24 cellular contexts compared by ENCODE assay signal in the genomic region with DNA sequence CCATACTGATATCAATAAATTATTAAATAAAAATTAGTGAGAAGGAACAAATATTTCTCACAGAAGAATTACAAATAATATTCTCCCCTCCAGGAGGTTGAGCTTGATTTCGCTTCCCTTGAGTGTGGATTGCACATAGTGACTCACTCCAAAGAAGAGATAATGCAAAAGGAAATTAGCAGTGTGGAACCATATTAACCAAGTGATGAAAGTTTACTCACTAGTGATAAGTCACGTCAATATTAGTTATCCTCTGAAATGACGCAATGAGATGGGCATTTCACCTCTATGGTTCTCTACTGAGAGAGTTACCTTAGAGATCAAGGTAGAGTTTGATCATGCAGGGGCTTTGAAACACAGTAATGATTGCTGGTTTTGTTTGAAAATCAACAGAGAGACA.
DNase-seq lines count a peak whose midpoint lies in the region; ATAC-seq, FAIRE-seq and TF ChIP-seq lines count a peak whose summit lies in the region.
"Had no signal": no experiment of that assay in that cellular context is flagged by ENCODE, and none has a peak within 500 bp of the region (broad histone marks: within the 10 kb centered on the region; RNA-seq: fewer than 3 reads in every experiment).

No MANE protein-coding gene starts in this region.

- in situ Hi-C loops in HepG2 (cut with HindIII; ENCODE audit: extremely low pct_ligation_motif_present, low pct_unique_long_range_greater_than_20kb) = no loop called here

- WGBS in HepG2 (ENCODE audit: low lambda C conversion rate) = under 1% methylated on average over 3 of the region's 3 CpGs
- 76 to 86% (median 80%) methylated on average over 3 of the region's 3 CpGs for WGBS in adrenal gland, 4 donors

- TF ChIP-seq POLR2A in endothelial cell of umbilical vein (IDR thresholded peaks at IDR 0.05; ENCODE audit: low read depth, low read length) (no peak), HepG2 (IDR thresholded peaks at IDR 0.05; ENCODE audit: insufficient read depth in 1 of 2, low read depth in 2 of 2, low read length in 2 of 2) (no peak), adrenal gland (IDR thresholded peaks at IDR 0.05) (no peak)

- H3K4me3 ChIP-seq in endothelial cell of umbilical vein (replicated peaks in 1 of 3; ENCODE audit: insufficient read depth in 1 of 3, low read depth in 1 of 3, low read length in 3 of 3) (no peak overlapping the region), HepG2 (replicated peaks in 1 of 3; ENCODE audit: insufficient read depth in 1 of 3, low read depth in 2 of 3, low read length in 3 of 3) (no peak overlapping the region), adrenal gland (no peak overlapping the region)
- H3K4me3 ChIP-seq: PC-9 had no signal

- BruUV-seq in endothelial cell of umbilical vein (replicated peaks; lab: Mats Ljungman, UMichigan) = no TSS peak
- BruUV-seq in HepG2 (replicated peaks; lab: Mats Ljungman, UMichigan) = no TSS peak

- H2AFZ ChIP-seq in endothelial cell of umbilical vein (ENCODE audit: low read depth, low read length) (no peak overlapping the region), HepG2 (ENCODE audit: low read length) (no peak overlapping the region)
- H2AFZ ChIP-seq: PC-9 had no signal

- H3K4me1 ChIP-seq in endothelial cell of umbilical vein (ENCODE audit: control insufficient read depth, extremely low read depth, insufficient read depth, low read length) (no peaks in the 10 kb centered on the region), HepG2 (ENCODE audit: insufficient read depth, low read length) (no peaks in the 10 kb centered on the region), adrenal gland (replicated peaks in 1 of 2) (no peaks in the 10 kb centered on the region)

- H3K9me3 ChIP-seq in endothelial cell of umbilical vein (replicated peaks; ENCODE audit: control insufficient read depth, insufficient read depth, low read length) (no peaks in the 10 kb centered on the region), HepG2 (ENCODE audit: low read length) (0 out of 2 replicates have a peak, but pooled peaks cover 5% of the 10 kb centered on the region), adrenal gland (replicated peaks in 1 of 3) (no peaks in the 10 kb centered on the region)

- POLR2A ChIA-PET in RWPE1 (lab: Yijun Ruan, JAX; ENCODE audit: low non-redundant PET) = no interaction called here
- POLR2A ChIA-PET in endothelial cell of umbilical vein (lab: Charles Lee) = no interaction called here
- POLR2A ChIA-PET in HepG2 (lab: Yijun Ruan, JAX) = no interaction called here

- H3K27ac ChIP-seq in RWPE1 (no peak overlapping the region), endothelial cell of umbilical vein (ENCODE audit: insufficient read depth, low read depth, low read length) (no peak overlapping the region), HepG2 (ENCODE audit: extremely low read length, insufficient read depth, low read length) (no peak overlapping the region), adrenal gland (no peak overlapping the region)
- H3K27ac ChIP-seq: C4-2B, KMS-11, PC-9 had no signal

- FAIRE-seq in endothelial cell of umbilical vein (lab: Jason Lieb, UNC) = no peak
- FAIRE-seq in HepG2 (lab: Jason Lieb, UNC) = no peak
- FAIRE-seq: H1 had no signal

- H3K27me3 ChIP-seq in endothelial cell of umbilical vein (ENCODE audit: control insufficient read depth in 2 of 2, insufficient read depth in 2 of 2, low read length in 2 of 2) (no peaks in the 10 kb centered on the region), HepG2 (ENCODE audit: control insufficient read depth in 1 of 2, insufficient read depth in 2 of 2, low read length in 2 of 2) (no peaks in the 10 kb centered on the region; a peak in 1 of 5 replicates), adrenal gland (no peaks in the 10 kb centered on the region)

- CTCF ChIA-PET in RWPE1 (lab: Yijun Ruan, JAX) = no interaction called here
- CTCF ChIA-PET in endothelial cell of umbilical vein (lab: Charles Lee) = interaction anchor here (1.9 kb wide), 1 partner anchor 61 kb away, joined by 6 read pairs; no protein-coding TSS in a partner anchor
- CTCF ChIA-PET in HepG2 (lab: Yijun Ruan, JAX; ENCODE audit: low intra/inter-chr PET ratio, low total read pairs) = no interaction called here

- intact Hi-C loops in endothelial cell of umbilical vein (cut with micrococcal nuclease) (no loop called here), HepG2 (cut with micrococcal nuclease; ENCODE audit: unreplicated experiment) (no loop called here), adrenal gland (cut with DNase I) (no loop called here)

- H3K4me2 ChIP-seq in endothelial cell of umbilical vein (ENCODE audit: insufficient read depth, low read length) (no peak overlapping the region), HepG2 (ENCODE audit: low read depth, low read length) (no peak overlapping the region)
- H3K4me2 ChIP-seq: KMS-11, PC-9, SK-N-SH had no signal

- no peaks in the 10 kb centered on the region for H3K9me1 ChIP-seq in endothelial cell of umbilical vein (replicated peaks; ENCODE audit: control insufficient read depth, extremely low read depth, insufficient read depth, low read length)

- TF ChIP-seq RAD21 in HepG2 (CRISPR knock-in tag; IDR thresholded peaks at IDR 0.05) = no peak

- H3K9ac ChIP-seq in endothelial cell of umbilical vein (replicated peaks; ENCODE audit: extremely low read depth, insufficient read depth, low read length) (no peak overlapping the region), HepG2 (ENCODE audit: insufficient read depth, low read depth, low read length) (no peak overlapping the region)
- H3K9ac ChIP-seq: KMS-11, SK-N-SH had no signal

- H3K36me3 ChIP-seq in endothelial cell of umbilical vein (ENCODE audit: control insufficient read depth in 2 of 2, extremely low read depth in 1 of 2, insufficient read depth in 2 of 2, low read length in 2 of 2) (no peaks in the 10 kb centered on the region), HepG2 (replicated peaks in 1 of 2; ENCODE audit: control insufficient read depth in 1 of 2, insufficient read depth in 2 of 2, low read length in 2 of 2) (no peaks in the 10 kb centered on the region), adrenal gland (replicated peaks in 1 of 2) (no peaks in the 10 kb centered on the region)

- H4K20me1 ChIP-seq in endothelial cell of umbilical vein (replicated peaks; ENCODE audit: control insufficient read depth, extremely low read depth, insufficient read depth, low read length) = no peaks in the 10 kb centered on the region
- no peaks in the 10 kb centered on the region for H4K20me1 ChIP-seq in HepG2 (ENCODE audit: insufficient read depth, low read length)

- dilution Hi-C loops in endothelial cell of umbilical vein (cut with MboI; ENCODE audit: extremely low pct_ligation_motif_present, low sequenced_read_pairs) = no loop called here

- TF ChIP-seq EP300 in HepG2 (IDR thresholded peaks at IDR 0.05; ENCODE audit: low read depth in 2 of 2, low read length in 2 of 2) = no peak
- no peak for TF ChIP-seq EP300 in HepG2 (CRISPR knock-in tag; IDR thresholded peaks at IDR 0.05; ENCODE audit: borderline replicate concordance)

- no peak for TF ChIP-seq CTCF in RWPE1 (conservative IDR thresholded peaks at IDR 0.05; ENCODE audit: low read depth)
- no peak for TF ChIP-seq CTCF in endothelial cell of umbilical vein (IDR thresholded peaks at IDR 0.05; ENCODE audit: extremely low read depth in 1 of 2, insufficient read depth in 1 of 2, low read depth in 1 of 2, low read length in 2 of 2)
- TF ChIP-seq CTCF in HepG2 (CRISPR knock-in tag; IDR thresholded peaks at IDR 0.05) = no peak
- TF ChIP-seq CTCF in adrenal gland (IDR thresholded peaks at IDR 0.05) = no peak

- no peaks in the 10 kb centered on the region for H3K79me2 ChIP-seq in endothelial cell of umbilical vein (ENCODE audit: control insufficient read depth, insufficient read depth, low read length)
- H3K79me2 ChIP-seq in HepG2 (ENCODE audit: insufficient read depth, low read length) = no peaks in the 10 kb centered on the region

- peak; percentile 15 for DNase-seq in HS-5 (ENCODE audit: low read depth)
- DNase-seq in RWPE1 (ENCODE audit: low spot score) = peak; percentile 8
- no peak for DNase-seq in endothelial cell of umbilical vein (ENCODE audit: low read depth, low spot score)
- no peak for DNase-seq in HepG2 (ENCODE audit: low spot score)
- no peak for DNase-seq in COR-L47 (lab: John Stamatoyannopoulos, UW)
- no peak for DNase-seq in adrenal gland
- DNase-seq: ACHN, AML-193, DMS 273 treated with DMSO at 0.1 percent for 48 hours, DND-41, GF-D8, NCI-H1436, NCI-H2029, NCI-H345, NCI-H524 treated with DMSO at 0.1 percent for 48 hours, PC-9, Right ventricle myocardium superior, SK-N-SH, T-cell had no signal

- no peak for ATAC-seq in HepG2
- no peak for ATAC-seq in GM21717 (IDR thresholded peaks at IDR 0.05; ENCODE audit: unreplicated experiment)
- no peak for ATAC-seq in GM21529 (IDR thresholded peaks at IDR 0.05; ENCODE audit: unreplicated experiment)
- ATAC-seq: T-cell had no signal

TF ChIP-seq in endothelial cell of umbilical vein, 7 proteins besides CTCF, POLR2A, EP300 and RAD21 (continues in another document):
- TF ChIP-seq JUN (IDR thresholded peaks at IDR 0.05; ENCODE audit: borderline replicate concordance, insufficient read depth, insufficient read length, low read depth) = no peak
- TF ChIP-seq, protein P1, sequence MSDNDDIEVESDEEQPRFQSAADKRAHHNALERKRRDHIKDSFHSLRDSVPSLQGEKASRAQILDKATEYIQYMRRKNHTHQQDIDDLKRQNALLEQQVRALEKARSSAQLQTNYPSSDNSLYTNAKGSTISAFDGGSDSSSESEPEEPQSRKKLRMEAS (IDR thresholded peaks at IDR 0.05; ENCODE audit: insufficient read depth, insufficient read length) = no peak
- TF ChIP-seq MYC (IDR thresholded peaks at IDR 0.05; ENCODE audit: low read depth, low read length) = no peak
- TF ChIP-seq GATA2 (IDR thresholded peaks at IDR 0.05; ENCODE audit: insufficient read depth, insufficient read length, low read depth, low read length) = peak; percentile 13
- TF ChIP-seq EZH2 (IDR thresholded peaks at IDR 0.05; ENCODE audit: borderline replicate concordance, low read depth, low read length, severe bottlenecking) = no peak
- TF ChIP-seq POLR2AphosphoS5 (IDR thresholded peaks at IDR 0.05; ENCODE audit: insufficient read depth, low read depth, low read length) = no peak

TF ChIP-seq in HepG2, 621 proteins besides CTCF, POLR2A, EP300 and RAD21 (continues in another document):
- peak; percentile 68 for TF ChIP-seq ATF7 (IDR thresholded peaks at IDR 0.05)
- no peak for TF ChIP-seq ATF7 (CRISPR knock-in tag; IDR thresholded peaks at IDR 0.05)
- 0 out of 2 replicates have a peak, but pooled peaks have one; percentile 5 for TF ChIP-seq CREB1 (IDR thresholded peaks at IDR 0.05)
- TF ChIP-seq CREB1 (CRISPR knock-in tag; IDR thresholded peaks at IDR 0.05) = no peak
- TF ChIP-seq CEBPB (IDR thresholded peaks at IDR 0.05; ENCODE audit: borderline replicate concordance, low read depth, low read length) = peak; percentile 53; the same call in 1 of the 2 replicates
- TF ChIP-seq MTF2 (CRISPR knock-in tag; IDR thresholded peaks at IDR 0.05; ENCODE audit: borderline replicate concordance) = no peak
- TF ChIP-seq AKAP8 (CRISPR knock-in tag; IDR thresholded peaks at IDR 0.05) = no peak

Comparison
In these comparisons a context has a peak if more than half of its experiments do, and no peak if none do; other contexts are left out.
1. DNase-seq: peak in HS-5 (single experiment) and RWPE1 (single experiment); none in endothelial cell of umbilical vein (single experiment), HepG2 (single experiment), COR-L47 (single experiment) and adrenal gland (0 of 7).